ENCODE assay signal across 1 cellular context in the genomic region with DNA sequence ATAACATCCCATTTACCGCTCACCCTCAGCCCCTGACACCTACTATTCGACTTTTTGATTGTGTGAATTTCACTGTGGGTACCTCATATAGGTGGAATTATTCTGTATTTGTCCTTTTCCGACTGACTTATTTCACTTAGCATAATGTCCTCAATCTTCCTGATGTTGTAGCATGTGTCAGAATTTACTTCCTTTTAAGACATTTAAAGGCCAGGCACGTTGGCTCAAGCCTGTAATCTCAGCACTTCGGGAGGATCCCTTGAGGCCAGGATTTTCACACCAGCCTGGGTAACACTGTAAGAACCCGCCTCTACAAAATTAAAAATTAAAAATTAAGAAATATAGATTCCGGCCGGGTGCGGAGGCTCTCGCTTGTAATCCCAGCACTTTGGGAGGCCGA.
TF ChIP-seq lines count a peak whose summit lies in the region.

No MANE protein-coding gene starts in this region.

TF ChIP-seq in GM23338, 12 proteins besides CTCF, POLR2A, EP300 and RAD21 (continued from another document):
- TF ChIP-seq ZNF462 (CRISPR knock-in tag; IDR thresholded peaks at IDR 0.05) (no peak), EZH2 (IDR thresholded peaks at IDR 0.05; ENCODE audit: low read depth, unreplicated experiment) (no peak), ZNF331 (CRISPR knock-in tag; IDR thresholded peaks at IDR 0.05; ENCODE audit: low read depth) (no peak), STAT1 (IDR thresholded peaks at IDR 0.05; ENCODE audit: unreplicated experiment) (no peak)
